In the genomic region with DNA sequence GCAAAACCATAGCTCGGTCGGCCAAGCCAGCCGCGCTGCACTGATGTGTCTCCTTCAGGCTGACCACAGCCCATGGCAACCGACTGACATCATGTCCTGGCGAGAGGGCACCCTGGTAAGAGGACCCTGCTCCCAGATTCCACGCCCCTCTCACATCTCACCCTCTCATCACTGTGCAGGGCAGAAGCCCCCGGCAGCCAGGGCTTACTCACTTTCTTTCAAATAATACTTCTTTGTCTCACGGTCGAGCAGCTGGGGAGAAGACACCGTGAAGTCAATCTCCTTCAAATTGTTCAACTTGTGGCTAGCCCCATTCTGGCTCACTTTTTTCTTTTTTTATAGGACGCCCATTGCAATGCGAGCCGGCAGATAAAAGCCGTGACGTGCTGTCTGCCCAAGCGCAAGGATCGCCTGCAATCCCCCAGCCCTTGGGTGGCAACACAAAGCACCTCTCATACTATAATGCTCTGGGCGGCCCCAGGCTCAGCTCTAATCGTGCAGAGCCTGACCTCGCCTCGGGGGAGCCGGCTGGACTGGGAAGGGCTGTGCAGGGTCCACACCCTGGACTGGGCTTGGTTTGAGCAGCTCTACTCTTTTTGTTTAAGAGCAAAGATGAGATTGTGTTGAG, we compare ENCODE assay signal across 11 cellular contexts. TPM values are rescaled to one million over a fixed set of nuclear protein-coding genes. Genes with fewer than 3 reads are reported as not detected.
DNase-seq lines count a peak whose midpoint lies in the region; ATAC-seq and TF ChIP-seq lines count a peak whose summit lies in the region.
"Had no signal": no experiment of that assay in that cellular context is flagged by ENCODE, and none has a peak within 500 bp of the region (broad histone marks: within the 10 kb centered on the region; RNA-seq: fewer than 3 reads in every experiment).

No MANE protein-coding gene starts in this region.

- WGBS in gastroesophageal sphincter (ENCODE audit: low coverage in 1 of 2), 2 donors, result 78 to 87% methylated on average over 4 to 8 of the region's 23 CpGs

- H3K36me3 ChIP-seq in Caco-2 (ENCODE audit: control insufficient read depth, insufficient read depth, low read length) (no peaks in the 10 kb centered on the region), gastroesophageal sphincter (no peaks in the 10 kb centered on the region), osteoblast (ENCODE audit: insufficient read depth, low read length) (peaks cover 12% of the 10 kb centered on the region)

- no peaks in the 10 kb centered on the region for H3K9me3 Mint-ChIP-seq in Caco-2 (ENCODE audit: unreplicated experiment)
- H3K9me3 Mint-ChIP-seq: CD8-positive, alpha-beta memory T cell; IgD-negative memory B cell had no signal

- H3K4me3 Mint-ChIP-seq in Caco-2 (ENCODE audit: unreplicated experiment) (no peak overlapping the region), T-helper 17 cell (no peak overlapping the region)
- H3K4me3 Mint-ChIP-seq: CD8-positive, alpha-beta memory T cell; IgD-negative memory B cell had no signal

- CTCF ChIA-PET in Caco-2 (lab: Charles Lee), result no interaction called here

- H3K4me3 ChIP-seq in Caco-2 (ENCODE audit: low read depth, low read length) (no peak overlapping the region), gastroesophageal sphincter (no peak overlapping the region), osteoblast (ENCODE audit: insufficient read depth, low read length) (peak overlapping the region; percentile 55), foreskin fibroblast (ENCODE audit: low read depth in 1 of 2, low read length in 2 of 2) (no peak overlapping the region)

- no peaks in the 10 kb centered on the region for H3K9me3 ChIP-seq in Caco-2
- no peaks in the 10 kb centered on the region for H3K9me3 ChIP-seq in T-helper 17 cell (ENCODE audit: control insufficient read depth, low read length, poor library complexity, severe bottlenecking)
- H3K9me3 ChIP-seq in gastroesophageal sphincter, result no peaks in the 10 kb centered on the region
- H3K9me3 ChIP-seq in osteoblast (ENCODE audit: low read depth, low read length), result no peaks in the 10 kb centered on the region

- peaks cover 19% of the 10 kb centered on the region for H4K20me1 ChIP-seq in osteoblast (ENCODE audit: insufficient read depth, low read length)

- intact Hi-C loops in Caco-2 (cut with micrococcal nuclease; ENCODE audit: unreplicated experiment), result no loop called here

- H3K4me1 ChIP-seq in Caco-2, result peaks cover 20% of the 10 kb centered on the region
- H3K4me1 ChIP-seq in gastroesophageal sphincter, result peaks cover 5 to 98% (median 22%) of the 10 kb centered on the region in 3 donors
- peaks cover 60% of the 10 kb centered on the region for H3K4me1 ChIP-seq in osteoblast (ENCODE audit: insufficient read depth, low read length)

- no peak overlapping the region for H2AFZ ChIP-seq in osteoblast (ENCODE audit: low read length)

- H3K27me3 Mint-ChIP-seq in Caco-2 (ENCODE audit: insufficient read depth, unreplicated experiment) (no peaks in the 10 kb centered on the region), T-helper 17 cell (no peaks in the 10 kb centered on the region)
- H3K27me3 Mint-ChIP-seq: CD8-positive, alpha-beta memory T cell; IgD-negative memory B cell had no signal

- H3K4me1 Mint-ChIP-seq in Caco-2 (ENCODE audit: low read depth, unreplicated experiment), result peaks cover 37% of the 10 kb centered on the region
- H3K4me1 Mint-ChIP-seq in T-helper 17 cell, result peaks cover 46% of the 10 kb centered on the region

- H3K36me3 Mint-ChIP-seq in Caco-2 (ENCODE audit: insufficient read depth, unreplicated experiment), result peaks cover 9% of the 10 kb centered on the region
- H3K36me3 Mint-ChIP-seq in T-helper 17 cell (ENCODE audit: low read depth), result peaks cover 2% of the 10 kb centered on the region

- H3K79me2 ChIP-seq in osteoblast (ENCODE audit: insufficient read depth, low read length), result peaks cover 99% of the 10 kb centered on the region

- no peak for TF ChIP-seq POLR2A in gastroesophageal sphincter (IDR thresholded peaks at IDR 0.05)

- BruUV-seq in Caco-2 (replicated peaks; lab: Mats Ljungman, UMichigan), result no TSS peak

- no peak for ATAC-seq in T-helper 17 cell
- peak; percentile 23 for ATAC-seq in gastroesophageal sphincter

- POLR2A ChIA-PET in Caco-2 (lab: Charles Lee), result no interaction called here

- TF ChIP-seq CTCF in Caco-2 (IDR thresholded peaks at IDR 0.05; ENCODE audit: insufficient read depth in 1 of 2, low read depth in 1 of 2, low read length in 1 of 2, severe bottlenecking in 1 of 2, unreplicated experiment in 1 of 2), result no peak
- TF ChIP-seq CTCF in gastroesophageal sphincter (IDR thresholded peaks at IDR 0.05), result no peak
- no peak for TF ChIP-seq CTCF in osteoblast (IDR thresholded peaks at IDR 0.05; ENCODE audit: extremely low read depth, low read depth, low read length)
- no peak for TF ChIP-seq CTCF in foreskin fibroblast (IDR thresholded peaks at IDR 0.05; ENCODE audit: low read depth, low read length)

- H3K4me2 ChIP-seq in osteoblast (ENCODE audit: insufficient read depth, low read length), result peak overlapping the region; percentile 69

- TF ChIP-seq EP300 in gastroesophageal sphincter (IDR thresholded peaks at IDR 0.05), result no peak

- DNase-seq in Caco-2, result peak; percentile 27 to 46
- no peak for DNase-seq in T-helper 17 cell
- DNase-seq in osteoblast (ENCODE audit: insufficient read length, low spot score, missing footprints), result peak; percentile 84
- DNase-seq in foreskin fibroblast, result no peak
- DNase-seq in medulla oblongata (ENCODE audit: extremely low spot score), result no peak
- no peak for DNase-seq in NCI-H187 treated with DMSO at 0.1 percent for 48 hours (lab: John Stamatoyannopoulos, UW)
- DNase-seq in HuH-7 (ENCODE audit: low spot score), result no peak
- DNase-seq: activated effector memory CD4-positive, alpha-beta T cell treated with Interleukin-2 at 50 U/mL for 16 hours; CD8-positive, alpha-beta memory T cell had no signal

- H3K27me3 ChIP-seq in Caco-2 (replicated peaks; ENCODE audit: control insufficient read depth, insufficient read depth, low read length) (no peaks in the 10 kb centered on the region), gastroesophageal sphincter (no peaks in the 10 kb centered on the region), osteoblast (ENCODE audit: insufficient read depth, low read length) (no peaks in the 10 kb centered on the region)

- H3K27ac ChIP-seq in gastroesophageal sphincter (peak overlapping the region in 1 of 4 donors; percentile 8), osteoblast (ENCODE audit: low read depth, low read length) (peak overlapping the region; percentile 95)

- peak overlapping the region; percentile 21 for H3K27ac Mint-ChIP-seq in Caco-2 (ENCODE audit: unreplicated experiment)
- peak overlapping the region; percentile 68 for H3K27ac Mint-ChIP-seq in T-helper 17 cell

RNA-seq across cellular contexts. Expression of a gene that starts 33.6 kb away (rescaled TPM):
- 42.8 and 46.1 TPM in 2 replicates for total RNA-seq in Caco-2 (2022)
- 10 to 100 TPM; 18.7 to 20.2 TPM for total RNA-seq in T-helper 17 cell
- 100 to 1,000 TPM in 1 of 4 donors, 10 to 100 TPM in 3; 53.4 to 128 (median 58.2) TPM for total RNA-seq in gastroesophageal sphincter
- total RNA-seq in osteoblast, result 58.0 and 68.8 TPM in 2 replicates

Comparison
In these comparisons a context has a peak if more than half of its experiments do, and no peak if none do; other contexts are left out.
1. DNase-seq: peak in Caco-2 (2 of 2) and osteoblast (single experiment); none in T-helper 17 cell (0 of 3), foreskin fibroblast (0 of 2), medulla oblongata (single experiment), NCI-H187 treated with DMSO at 0.1 percent for 48 hours (single experiment) and HuH-7 (single experiment).